ENCODE assay signal across 8 cellular contexts in the genomic region with DNA sequence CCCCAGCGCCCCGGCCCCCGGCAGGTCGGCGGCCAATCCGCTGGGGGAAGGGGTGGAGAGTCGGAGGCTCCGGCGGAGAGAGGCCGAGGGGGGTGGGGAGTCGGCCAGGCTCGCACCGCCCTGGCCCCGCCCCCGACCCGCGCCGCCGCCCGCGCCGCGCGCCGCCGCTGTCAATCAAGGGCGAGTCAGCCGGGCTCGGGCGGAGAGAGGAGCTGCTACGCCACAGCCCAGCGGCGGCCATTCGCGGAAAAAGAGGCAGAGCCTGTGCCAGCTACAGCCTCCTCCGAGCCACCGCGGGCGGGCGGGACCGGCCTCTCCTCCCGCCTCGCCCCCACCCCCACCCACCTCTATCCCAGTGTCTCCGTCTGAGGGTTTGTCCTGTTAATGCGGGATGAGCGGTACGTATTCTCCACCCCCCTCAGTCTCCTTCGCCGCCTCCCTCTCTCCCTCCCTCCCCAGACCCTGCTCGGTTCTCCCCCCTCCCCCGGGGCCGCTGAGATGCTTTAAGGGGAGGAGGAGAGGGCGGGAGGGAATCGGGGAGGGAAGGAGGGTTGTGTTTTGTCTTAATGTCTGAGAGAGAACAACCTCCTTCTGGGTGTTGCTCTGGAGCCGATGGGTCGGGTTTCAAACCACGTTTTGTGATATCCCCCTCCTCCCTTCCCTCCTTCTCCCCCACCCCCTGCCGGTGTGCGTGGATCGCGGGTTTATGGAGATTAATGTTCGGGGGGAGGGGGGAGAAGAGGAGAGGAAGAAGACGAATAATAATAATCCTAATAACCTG. TPM values are rescaled to one million over a fixed set of nuclear protein-coding genes. Genes with fewer than 3 reads are reported as not detected.
DNase-seq lines count a peak whose midpoint lies in the region; ATAC-seq and TF ChIP-seq lines count a peak whose summit lies in the region.

A gene (plus strand): TSS at position 223 of the 781 bp plus-strand sequence. CDS start 169 bp downstream, at position 392.

- peak within 1 kb of the TSS; percentile 81 for H3K9ac ChIP-seq in H9 (ENCODE audit: extremely low read depth, insufficient read length, low read length)

- peaks cover 16% of the 10 kb centered on the region for H3K79me2 ChIP-seq in H9 (ENCODE audit: insufficient read depth, low read length)

- no peak within 1 kb of the TSS for H2BK15ac ChIP-seq in H9 (ENCODE audit: low read depth, low read length)

- no peak within 1 kb of the TSS for H2BK12ac ChIP-seq in H9 (ENCODE audit: insufficient read length, low read depth, low read length)

- H4K8ac ChIP-seq in H9 (replicated peaks; ENCODE audit: insufficient read length, low read depth, low read length): no peak within 1 kb of the TSS

- no peaks in the 10 kb centered on the region for H3K9me3 ChIP-seq in H9 (ENCODE audit: control insufficient read depth, low read depth, low read length)

- H3K4me1 Mint-ChIP-seq in H9: peaks cover 50 to 63% of the 10 kb centered on the region in 2 experiments
- peaks cover 35 to 56% of the 10 kb centered on the region in 2 donors for H3K4me1 Mint-ChIP-seq in natural killer cell treated with Interleukin-12 subunit alpha and Interleukin-12 subunit beta and Interleukin-15 and Interleukin-18, amount 100 ng/mL, for 72 hours (ENCODE audit: low read depth in 2 of 2)

- H3K23ac ChIP-seq in H9 (ENCODE audit: insufficient read length, low read depth, low read length): no peak within 1 kb of the TSS

- peak within 1 kb of the TSS; percentile 86 for H2BK120ac ChIP-seq in H9 (ENCODE audit: low read depth, low read length, poor library complexity, severe bottlenecking)

- H3K9me3 Mint-ChIP-seq in H9: no peaks in the 10 kb centered on the region; a peak in 1 of 5 replicates
- H3K9me3 Mint-ChIP-seq in natural killer cell treated with Interleukin-12 subunit alpha and Interleukin-12 subunit beta and Interleukin-15 and Interleukin-18, amount 100 ng/mL, for 72 hours: no peaks in the 10 kb centered on the region

- H3K18ac ChIP-seq in H9 (ENCODE audit: insufficient read length, low read depth, low read length): peak within 1 kb of the TSS; percentile 89

- no peak within 1 kb of the TSS for H4K5ac ChIP-seq in H9 (ENCODE audit: insufficient read length, low read depth, low read length)

- H3K27me3 Mint-ChIP-seq in H9 (ENCODE audit: low read depth): no peaks in the 10 kb centered on the region
- H3K27me3 Mint-ChIP-seq in natural killer cell treated with Interleukin-12 subunit alpha and Interleukin-12 subunit beta and Interleukin-15 and Interleukin-18, amount 100 ng/mL, for 72 hours: no peaks in the 10 kb centered on the region

- peak within 1 kb of the TSS; percentile 97 to 100 for H3K4me3 Mint-ChIP-seq in H9
- H3K4me3 Mint-ChIP-seq in natural killer cell treated with Interleukin-12 subunit alpha and Interleukin-12 subunit beta and Interleukin-15 and Interleukin-18, amount 100 ng/mL, for 72 hours: peak within 1 kb of the TSS; percentile 100

- H3K23me2 ChIP-seq in H9 (ENCODE audit: insufficient read length, low read depth, low read length, poor library complexity, severe bottlenecking): peaks cover 9% of the 10 kb centered on the region

- peak within 1 kb of the TSS; percentile 65 for H2BK5ac ChIP-seq in H9 (ENCODE audit: insufficient read length, low read length)

- no peak within 1 kb of the TSS for H4K91ac ChIP-seq in H9 (ENCODE audit: insufficient read length, low read depth, low read length)

- no peaks in the 10 kb centered on the region for H4K20me1 ChIP-seq in H9 (ENCODE audit: control insufficient read depth, insufficient read depth, insufficient read length)

- no peak within 1 kb of the TSS for H3T11ph ChIP-seq in H9 (ENCODE audit: low read length)

- H3K27ac ChIP-seq in H9 (ENCODE audit: insufficient read length, low read depth, low read length): peak within 1 kb of the TSS; percentile 79

- H2AFZ ChIP-seq in H9 (ENCODE audit: low read length): peak within 1 kb of the TSS; percentile 79

- TF ChIP-seq CTCF in H9 (conservative IDR thresholded peaks at IDR 0.05) (no peak), fibroblast of pulmonary artery (IDR thresholded peaks at IDR 0.05; ENCODE audit: low read length, missing control alignments) (no peak)

- peaks cover 11 to 15% (median 15%) of the 10 kb centered on the region in 3 experiments; a peak in 6 of 7 replicates for H3K36me3 Mint-ChIP-seq in H9 (ENCODE audit: insufficient read depth in 1 of 3, low read depth in 3 of 3)
- H3K36me3 Mint-ChIP-seq in natural killer cell treated with Interleukin-12 subunit alpha and Interleukin-12 subunit beta and Interleukin-15 and Interleukin-18, amount 100 ng/mL, for 72 hours: peaks cover 13% of the 10 kb centered on the region

- no peak within 1 kb of the TSS; the same call in 1 of the 2 replicates for H3K4ac ChIP-seq in H9 (ENCODE audit: low read depth, low read length)

- H3K14ac ChIP-seq in H9 (ENCODE audit: insufficient read depth, low read length): peak within 1 kb of the TSS; percentile 82

- peaks cover 7% of the 10 kb centered on the region for H3K79me1 ChIP-seq in H9 (ENCODE audit: insufficient read depth, low read depth, low read length, poor library complexity, severe bottlenecking)

- no CpG with 5 or more reads among the region's 63 CpGs for WGBS in H9 (ENCODE audit: extremely low coverage, insufficient read length, low lambda C conversion rate)

- H3K4me3 ChIP-seq in fibroblast of pulmonary artery (replicated peaks; ENCODE audit: low read depth, low read length): peak within 1 kb of the TSS; percentile 95

- ATAC-seq in natural killer cell treated with Interleukin-12 subunit alpha and Interleukin-12 subunit beta and Interleukin-15 and Interleukin-18, amount 100 ng/mL, for 72 hours: peak; percentile 87 to 90

- no peak within 1 kb of the TSS for H2AK5ac ChIP-seq in H9 (ENCODE audit: insufficient read length, low read length)

- H3K27ac Mint-ChIP-seq in H9: peak within 1 kb of the TSS; percentile 100
- peak within 1 kb of the TSS; percentile 100 for H3K27ac Mint-ChIP-seq in natural killer cell treated with Interleukin-12 subunit alpha and Interleukin-12 subunit beta and Interleukin-15 and Interleukin-18, amount 100 ng/mL, for 72 hours

- H3K27me3 ChIP-seq in H9 (ENCODE audit: insufficient read depth, low read length): no peaks in the 10 kb centered on the region

- no peak within 1 kb of the TSS for H2BK20ac ChIP-seq in H9 (ENCODE audit: low read depth, low read length, poor library complexity, severe bottlenecking)

- peak within 1 kb of the TSS; percentile 79 for H3K4me2 ChIP-seq in H9 (ENCODE audit: insufficient read depth, insufficient read length, low read length)

- no peak within 1 kb of the TSS for H3K56ac ChIP-seq in H9 (ENCODE audit: insufficient read length, low read depth, low read length)

- peaks cover 12% of the 10 kb centered on the region for H3K4me1 ChIP-seq in H9 (ENCODE audit: insufficient read depth, low read length)

- DNase-seq in ELR (ENCODE audit: low read depth): peak; percentile 96
- peak; percentile 97 for DNase-seq in H9
- peak; percentile 94 for DNase-seq in M059J (ENCODE audit: low read depth)
- peak; percentile 95 for DNase-seq in activated T-helper 9 cell treated with anti-CD3 and anti-CD28 coated beads, Interleukin-2, amount 50 U/mL, for 16 hours (ENCODE audit: low read depth)
- peak; percentile 96 for DNase-seq in fibroblast of pulmonary artery (ENCODE audit: low read depth)
- peak; percentile 98 for DNase-seq in natural killer cell treated with Interleukin-12 subunit alpha and Interleukin-12 subunit beta and Interleukin-15 and Interleukin-18, amount 100 ng/mL, for 72 hours (ENCODE audit: low spot score)
- DNase-seq in stimulated activated naive CD4-positive, alpha-beta T cell treated with Interleukin-2 at 50 U/mL for 16 hours (lab: John Stamatoyannopoulos, UW): peak; percentile 96

- peak; percentile 58 for TF ChIP-seq POLR2A in Raji (IDR thresholded peaks at IDR 0.05; ENCODE audit: insufficient read depth, low read depth, low read length)

RNA-seq across cellular contexts. Expression of the gene that starts here (rescaled TPM):
- total RNA-seq in H9 (2021): 19.3 and 19.4 TPM in 2 replicates
- total RNA-seq in M059J (2014; rRNA removed; shearing (Covaris generic)): 6.7 and 37.7 TPM in 2 replicates
- total RNA-seq in natural killer cell treated with Interleukin-12 subunit alpha and Interleukin-12 subunit beta and Interleukin-15 and Interleukin-18, amount 100 ng/mL, for 72 hours: 10 to 100 TPM; 19.9 to 22.6 TPM

Comparison
In these comparisons a context has a peak if more than half of its experiments do, and no peak if none do; other contexts are left out.
1. Peak in every context shown above with its lines: DNase-seq, ATAC-seq, H3K4me3 ChIP-seq and H3K27ac ChIP-seq.